1 cellular context compared by ENCODE assay signal in the genomic region with DNA sequence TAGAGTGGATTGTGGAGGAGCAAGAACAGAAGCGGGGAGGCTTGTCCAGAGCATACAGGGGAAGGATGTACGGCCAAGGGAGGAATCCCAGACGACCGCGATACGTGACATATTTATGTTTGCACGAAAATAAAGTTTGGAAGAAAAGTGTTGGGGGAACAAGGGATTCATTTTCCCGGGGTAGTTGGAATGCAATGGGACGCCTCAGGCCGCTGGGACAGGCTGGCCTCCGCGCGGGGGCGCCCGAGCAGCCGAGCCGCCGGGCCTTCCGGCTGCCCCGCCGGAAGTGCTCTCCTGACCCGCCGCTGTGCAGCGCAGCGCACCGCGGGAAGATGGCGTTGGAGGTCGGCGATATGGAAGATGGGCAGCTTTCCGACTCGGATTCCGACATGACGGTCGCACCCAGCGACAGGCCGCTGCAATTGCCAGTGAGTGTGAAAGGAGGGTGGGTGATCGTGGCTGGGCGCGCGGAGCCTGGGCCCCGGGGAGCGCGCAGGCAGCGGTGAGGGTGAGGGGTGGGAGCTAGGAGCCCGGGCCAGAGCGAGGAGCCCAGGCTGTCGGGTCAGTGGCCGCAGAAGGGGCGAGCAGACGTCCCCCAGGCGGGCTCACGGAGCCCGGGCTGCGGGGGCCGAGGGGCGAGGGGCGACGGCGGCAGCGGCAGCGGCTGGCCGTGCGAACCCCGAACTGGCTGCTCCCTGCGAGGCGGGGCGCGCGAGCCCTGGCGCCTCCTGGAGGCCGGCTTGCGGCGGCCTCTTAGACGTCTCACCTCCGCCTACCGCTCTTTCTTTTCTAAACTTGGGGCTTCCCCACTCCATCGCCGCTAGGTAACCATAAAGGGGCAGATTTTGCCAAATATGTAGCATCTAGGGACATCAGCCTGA.
TF ChIP-seq lines count a peak whose summit lies in the region.

TSS of gene PHAX (plus strand) at position 317 of the 881 bp plus-strand sequence. CDS start at position 333, 16 bp downstream.

TF ChIP-seq in K562, 482 proteins besides CTCF, POLR2A, EP300 and RAD21 (continued from another document and continues in another):
- 0 out of 2 replicates have a peak, but pooled peaks have one; percentile 43 for TF ChIP-seq ARID4B (CRISPR knock-in tag; IDR thresholded peaks at IDR 0.05)
- TF ChIP-seq RBM22 (IDR thresholded peaks at IDR 0.05; ENCODE audit: low read depth, low read length, poor library complexity, severe bottlenecking), result peak; percentile 65
- TF ChIP-seq CTBP1 (IDR thresholded peaks at IDR 0.05; ENCODE audit: borderline replicate concordance), result peak; percentile 74
- 0 out of 2 replicates have a peak, but pooled peaks have one; percentile 25 for TF ChIP-seq GATAD2B (IDR thresholded peaks at IDR 0.05; ENCODE audit: borderline replicate concordance)
- TF ChIP-seq RBBP5 (IDR thresholded peaks at IDR 0.05; ENCODE audit: borderline replicate concordance, insufficient read depth, low read length, poor library complexity, severe bottlenecking), result peak; percentile 98
- TF ChIP-seq HINFP (tag; conservative IDR thresholded peaks at IDR 0.05; ENCODE audit: low read depth), result no peak
- TF ChIP-seq C11orf30 (IDR thresholded peaks at IDR 0.05; ENCODE audit: low read depth), result peak; percentile 98
- peak in 1 of 2 experiments; percentile 78; a peak in 2 of 4 replicates for TF ChIP-seq HDAC1 (IDR thresholded peaks at IDR 0.05)
- peak; percentile 24; the same call in 1 of the 2 replicates for TF ChIP-seq HLTF (IDR thresholded peaks at IDR 0.05)
- TF ChIP-seq TEAD4 (IDR thresholded peaks at IDR 0.05; ENCODE audit: low read length), result peak; percentile 53
- no peak for TF ChIP-seq TEAD4 (CRISPR knock-in tag; IDR thresholded peaks at IDR 0.05; ENCODE audit: borderline replicate concordance)
- TF ChIP-seq TCF7 (IDR thresholded peaks at IDR 0.05; ENCODE audit: borderline replicate concordance), result 0 out of 2 replicates have a peak, but pooled peaks have one; percentile 50
- peak; percentile 68 for TF ChIP-seq ETV1 (tag; conservative IDR thresholded peaks at IDR 0.05; ENCODE audit: low read depth)
- TF ChIP-seq TAF1 (IDR thresholded peaks at IDR 0.05; ENCODE audit: control insufficient read depth, extremely low read depth, insufficient read depth, low read length, severe bottlenecking), result peak; percentile 85
- peak; percentile 58; the same call in 1 of the 2 replicates for TF ChIP-seq ZBTB7A (IDR thresholded peaks at IDR 0.05; ENCODE audit: borderline replicate concordance, control insufficient read depth, low read depth, low read length)
- peak; percentile 18 to 32; a peak in 2 of 4 replicates for TF ChIP-seq SIX5 (IDR thresholded peaks at IDR 0.05; ENCODE audit: borderline replicate concordance in 1 of 2, insufficient read depth in 1 of 2, low read depth in 1 of 2, low read length in 2 of 2)
- no peak for TF ChIP-seq ZNF175 (CRISPR knock-in tag; IDR thresholded peaks at IDR 0.05; ENCODE audit: low read depth)
- peak; percentile 90 for TF ChIP-seq DIDO1 (tag; IDR thresholded peaks at IDR 0.05; ENCODE audit: low read depth)
- TF ChIP-seq, protein P1, sequence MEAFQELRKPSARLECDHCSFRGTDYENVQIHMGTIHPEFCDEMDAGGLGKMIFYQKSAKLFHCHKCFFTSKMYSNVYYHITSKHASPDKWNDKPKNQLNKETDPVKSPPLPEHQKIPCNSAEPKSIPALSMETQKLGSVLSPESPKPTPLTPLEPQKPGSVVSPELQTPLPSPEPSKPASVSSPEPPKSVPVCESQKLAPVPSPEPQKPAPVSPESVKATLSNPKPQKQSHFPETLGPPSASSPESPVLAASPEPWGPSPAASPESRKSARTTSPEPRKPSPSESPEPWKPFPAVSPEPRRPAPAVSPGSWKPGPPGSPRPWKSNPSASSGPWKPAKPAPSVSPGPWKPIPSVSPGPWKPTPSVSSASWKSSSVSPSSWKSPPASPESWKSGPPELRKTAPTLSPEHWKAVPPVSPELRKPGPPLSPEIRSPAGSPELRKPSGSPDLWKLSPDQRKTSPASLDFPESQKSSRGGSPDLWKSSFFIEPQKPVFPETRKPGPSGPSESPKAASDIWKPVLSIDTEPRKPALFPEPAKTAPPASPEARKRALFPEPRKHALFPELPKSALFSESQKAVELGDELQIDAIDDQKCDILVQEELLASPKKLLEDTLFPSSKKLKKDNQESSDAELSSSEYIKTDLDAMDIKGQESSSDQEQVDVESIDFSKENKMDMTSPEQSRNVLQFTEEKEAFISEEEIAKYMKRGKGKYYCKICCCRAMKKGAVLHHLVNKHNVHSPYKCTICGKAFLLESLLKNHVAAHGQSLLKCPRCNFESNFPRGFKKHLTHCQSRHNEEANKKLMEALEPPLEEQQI (IDR thresholded peaks at IDR 0.05), result peak; percentile 57
- TF ChIP-seq KAT7 (CRISPR knock-in tag; IDR thresholded peaks at IDR 0.05; ENCODE audit: borderline replicate concordance), result peak; percentile 49; the same call in 1 of the 2 replicates
- TF ChIP-seq TBP (optimal IDR thresholded peaks at IDR 0.05; ENCODE audit: low read depth, low read length), result peak; percentile 74
- TF ChIP-seq GABPB1 (CRISPR knock-in tag; IDR thresholded peaks at IDR 0.05), result peak; percentile 95
- 0 out of 2 replicates have a peak, but pooled peaks have one; percentile 26 for TF ChIP-seq HNRNPL (IDR thresholded peaks at IDR 0.05; ENCODE audit: low read depth, low read length)
- TF ChIP-seq TOE1 (IDR thresholded peaks at IDR 0.05; ENCODE audit: borderline replicate concordance), result 0 out of 2 replicates have a peak, but pooled peaks have one; percentile 26
- TF ChIP-seq TOE1 (CRISPR knock-in tag; IDR thresholded peaks at IDR 0.05; ENCODE audit: borderline replicate concordance, low read depth), result no peak
- peak; percentile 60; the same call in 1 of the 2 replicates for TF ChIP-seq ELF2 (CRISPR knock-in tag; IDR thresholded peaks at IDR 0.05)
- TF ChIP-seq NR4A1 (CRISPR knock-in tag; IDR thresholded peaks at IDR 0.05), result peak; percentile 89
- TF ChIP-seq NR4A1 (tag; IDR thresholded peaks at IDR 0.05), result peak; percentile 33; the same call in 1 of the 2 replicates
- 0 out of 2 replicates have a peak, but pooled peaks have one; percentile 15 for TF ChIP-seq GATAD2A (IDR thresholded peaks at IDR 0.05)
- no peak for TF ChIP-seq HMG20A (CRISPR knock-in tag; conservative IDR thresholded peaks at IDR 0.05)
- TF ChIP-seq NONO (IDR thresholded peaks at IDR 0.05; ENCODE audit: low read depth in 2 of 2, low read length in 1 of 2), result peak; percentile 57 to 63; a peak in 2 of 4 replicates
- peak; percentile 94 for TF ChIP-seq EHMT2 (IDR thresholded peaks at IDR 0.05)
- TF ChIP-seq CTCFL (IDR thresholded peaks at IDR 0.05; ENCODE audit: borderline replicate concordance, insufficient read depth, low read depth, low read length, poor library complexity, severe bottlenecking), result peak; percentile 99
- peak; percentile 77; the same call in 1 of the 2 replicates for TF ChIP-seq ETS1 (conservative IDR thresholded peaks at IDR 0.05; ENCODE audit: control insufficient read depth, low read depth, low read length)
- TF ChIP-seq SIN3A (IDR thresholded peaks at IDR 0.05; ENCODE audit: borderline replicate concordance in 2 of 2, control insufficient read depth in 1 of 2, low read depth in 2 of 2, low read length in 2 of 2), result peak; percentile 44 to 61; a peak in 2 of 4 replicates
- no peak for TF ChIP-seq CGGBP1 (CRISPR knock-in tag; IDR thresholded peaks at IDR 0.05)
- TF ChIP-seq PHF21A (IDR thresholded peaks at IDR 0.05; ENCODE audit: borderline replicate concordance, low read depth), result peak; percentile 72; the same call in 1 of the 2 replicates
- TF ChIP-seq ZNF12 (CRISPR knock-in tag; IDR thresholded peaks at IDR 0.05), result no peak
- TF ChIP-seq TEAD1 (CRISPR knock-in tag; IDR thresholded peaks at IDR 0.05), result peak; percentile 65 to 69; a peak in 3 of 4 replicates
- TF ChIP-seq SUPT5H (IDR thresholded peaks at IDR 0.05), result peak; percentile 93
- peak; percentile 65 for TF ChIP-seq KAT2B (IDR thresholded peaks at IDR 0.05; ENCODE audit: low read depth, low read length)
- TF ChIP-seq ZNF184 (CRISPR knock-in tag; IDR thresholded peaks at IDR 0.05), result no peak
- TF ChIP-seq, protein P2, sequence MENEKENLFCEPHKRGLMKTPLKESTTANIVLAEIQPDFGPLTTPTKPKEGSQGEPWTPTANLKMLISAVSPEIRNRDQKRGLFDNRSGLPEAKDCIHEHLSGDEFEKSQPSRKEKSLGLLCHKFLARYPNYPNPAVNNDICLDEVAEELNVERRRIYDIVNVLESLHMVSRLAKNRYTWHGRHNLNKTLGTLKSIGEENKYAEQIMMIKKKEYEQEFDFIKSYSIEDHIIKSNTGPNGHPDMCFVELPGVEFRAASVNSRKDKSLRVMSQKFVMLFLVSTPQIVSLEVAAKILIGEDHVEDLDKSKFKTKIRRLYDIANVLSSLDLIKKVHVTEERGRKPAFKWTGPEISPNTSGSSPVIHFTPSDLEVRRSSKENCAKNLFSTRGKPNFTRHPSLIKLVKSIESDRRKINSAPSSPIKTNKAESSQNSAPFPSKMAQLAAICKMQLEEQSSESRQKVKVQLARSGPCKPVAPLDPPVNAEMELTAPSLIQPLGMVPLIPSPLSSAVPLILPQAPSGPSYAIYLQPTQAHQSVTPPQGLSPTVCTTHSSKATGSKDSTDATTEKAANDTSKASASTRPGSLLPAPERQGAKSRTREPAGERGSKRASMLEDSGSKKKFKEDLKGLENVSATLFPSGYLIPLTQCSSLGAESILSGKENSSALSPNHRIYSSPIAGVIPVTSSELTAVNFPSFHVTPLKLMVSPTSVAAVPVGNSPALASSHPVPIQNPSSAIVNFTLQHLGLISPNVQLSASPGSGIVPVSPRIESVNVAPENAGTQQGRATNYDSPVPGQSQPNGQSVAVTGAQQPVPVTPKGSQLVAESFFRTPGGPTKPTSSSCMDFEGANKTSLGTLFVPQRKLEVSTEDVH (IDR thresholded peaks at IDR 0.05; ENCODE audit: low read depth, partially characterized antibody), result peak; percentile 84
- TF ChIP-seq ILF3 (IDR thresholded peaks at IDR 0.05; ENCODE audit: borderline replicate concordance), result peak; percentile 44; the same call in 1 of the 2 replicates
- peak; percentile 93 for TF ChIP-seq ZBED1 (IDR thresholded peaks at IDR 0.05)
